1 cellular context compared by ENCODE assay signal in the genomic region with DNA sequence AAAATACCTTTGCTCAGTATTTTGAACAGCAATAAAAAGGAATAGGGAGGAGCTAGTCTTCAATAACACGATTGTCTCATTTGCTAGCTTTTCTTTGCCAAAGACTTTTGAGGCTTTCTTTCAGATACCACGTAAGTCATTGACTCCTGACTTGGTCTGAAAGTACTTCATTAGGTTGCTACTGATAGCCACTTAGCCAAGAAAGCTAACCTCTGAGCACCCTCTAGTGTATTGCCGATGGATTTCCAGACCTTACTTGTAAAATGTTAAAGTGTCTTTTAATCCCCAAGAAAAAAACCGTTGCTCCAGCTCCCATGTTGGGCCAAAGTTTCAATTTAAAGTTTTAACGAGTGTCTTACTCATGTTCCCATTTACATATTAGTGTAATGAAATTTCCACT.
TF ChIP-seq lines count a peak whose summit lies in the region.

No MANE protein-coding gene starts in this region.

TF ChIP-seq in IMR-90, 13 proteins besides CTCF, POLR2A, EP300 and RAD21 (continued from another document):
- TF ChIP-seq, protein P1, sequence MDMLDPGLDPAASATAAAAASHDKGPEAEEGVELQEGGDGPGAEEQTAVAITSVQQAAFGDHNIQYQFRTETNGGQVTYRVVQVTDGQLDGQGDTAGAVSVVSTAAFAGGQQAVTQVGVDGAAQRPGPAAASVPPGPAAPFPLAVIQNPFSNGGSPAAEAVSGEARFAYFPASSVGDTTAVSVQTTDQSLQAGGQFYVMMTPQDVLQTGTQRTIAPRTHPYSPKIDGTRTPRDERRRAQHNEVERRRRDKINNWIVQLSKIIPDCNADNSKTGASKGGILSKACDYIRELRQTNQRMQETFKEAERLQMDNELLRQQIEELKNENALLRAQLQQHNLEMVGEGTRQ (IDR thresholded peaks at IDR 0.05; ENCODE audit: low read depth, low read length), result no peak
- TF ChIP-seq BHLHE40 (IDR thresholded peaks at IDR 0.05; ENCODE audit: low read depth, low read length) (no peak), CHD1 (IDR thresholded peaks at IDR 0.05; ENCODE audit: low read depth, low read length) (no peak), RCOR1 (IDR thresholded peaks at IDR 0.05; ENCODE audit: insufficient replicate concordance, low read length) (no peak)
TF ChIP-seq in IMR-90: peak in this region for 0.
